35 cellular contexts compared by ENCODE assay signal in the genomic region with DNA sequence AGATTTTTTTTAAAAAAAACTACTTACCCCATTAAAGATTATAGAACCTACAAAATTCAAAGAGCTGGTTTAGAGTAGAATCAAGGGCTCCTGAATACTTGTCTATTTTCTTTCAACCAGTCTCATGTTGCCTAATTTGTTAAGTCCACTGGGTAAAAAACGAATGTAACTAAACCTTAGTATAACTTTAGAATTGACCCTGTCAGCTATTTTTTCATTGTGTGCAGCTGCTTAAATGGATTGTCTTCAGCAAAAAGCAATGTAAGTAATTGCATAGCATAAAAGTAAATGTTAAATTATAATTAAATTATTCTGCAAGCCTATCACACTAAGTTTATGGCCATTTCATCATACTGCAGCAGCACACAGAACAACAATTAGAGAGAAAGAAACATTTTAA.
"Had no signal": no experiment of that assay in that cellular context is flagged by ENCODE, and none has a peak within 500 bp of the region (broad histone marks: within the 10 kb centered on the region; RNA-seq: fewer than 3 reads in every experiment).

No MANE protein-coding gene starts in this region.

- H3K27me3 ChIP-seq: MG63 had no signal

- H3K36me3 ChIP-seq: MG63 had no signal

- DNase-seq: Karpas-422, Kasumi-1, MG63, MM.1S, MV-4-11, NCI-H1048, NCI-H1092, NCI-H1092 treated with DMSO at 0.1 percent for 48 hours, NCI-H1105 treated with DMSO at 0.1 percent for 48 hours, NCI-H1417, NCI-H1417 treated with DMSO at 0.1 percent for 48 hours, NCI-H1436, NCI-H1436 treated with DMSO at 0.1 percent for 48 hours, NCI-H146, NCI-H1694, NCI-H1694 treated with DMSO at 0.1 percent for 48 hours, NCI-H187, NCI-H187 treated with DMSO at 0.1 percent for 48 hours, NCI-H1930, NCI-H2029, NCI-H2029 treated with DMSO at 0.1 percent for 48 hours, NCI-H2081, NCI-H2081 treated with DMSO at 0.1 percent for 48 hours, NCI-H2107, NCI-H2171, NCI-H2171 treated with DMSO at 0.1 percent for 48 hours, NCI-H2227 treated with DMSO at 0.1 percent for 48 hours, NCI-H226, NCI-H345, NCI-H446, NCI-H446 treated with DMSO at 0.1 percent for 48 hours, NCI-H510A, NCI-H510A treated with DMSO at 0.1 percent for 48 hours, NCI-H524, NCI-H524 treated with DMSO at 0.1 percent for 48 hours had no signal

- H3K4me3 ChIP-seq: MG63 had no signal

- H3K9me3 ChIP-seq: MG63 had no signal
